ENCODE assay signal across 10 cellular contexts in genomic region chr3:188712257-188712924, GRCh38.
A peak's percentile ranks its signal among the peaks of the same experiment; 100 is the strongest.
DNase-seq lines count a peak whose midpoint lies in the region; ATAC-seq and TF ChIP-seq lines count a peak whose summit lies in the region.
"Had no signal": no experiment of that assay in that cellular context is flagged by ENCODE, and none has a peak within 500 bp of the region (broad histone marks: within the 10 kb centered on the region; RNA-seq: fewer than 3 reads in every experiment).

No MANE protein-coding gene starts in this region.

- ATAC-seq in HG02642 (IDR thresholded peaks at IDR 0.05; ENCODE audit: poor library complexity, unreplicated experiment) (no peak), GM19397 (IDR thresholded peaks at IDR 0.05; ENCODE audit: unreplicated experiment) (no peak), HG02981 (IDR thresholded peaks at IDR 0.05; ENCODE audit: unreplicated experiment) (no peak), GM18519 (IDR thresholded peaks at IDR 0.05; ENCODE audit: low FRiP score, unreplicated experiment) (no peak)

- no peak for TF ChIP-seq CTCF in OCI-LY3 (IDR thresholded peaks at IDR 0.05; ENCODE audit: low read depth, low read length)
- TF ChIP-seq CTCF in fibroblast of mammary gland (conservative IDR thresholded peaks at IDR 0.05; ENCODE audit: control insufficient read depth, insufficient read depth, low read depth, low read length), result no peak
- no peak for TF ChIP-seq CTCF in osteoblast (IDR thresholded peaks at IDR 0.05; ENCODE audit: extremely low read depth, low read depth, low read length)

- H3K79me2 ChIP-seq in OCI-LY3 (ENCODE audit: low read length) (no peaks in the 10 kb centered on the region), osteoblast (ENCODE audit: insufficient read depth, low read length) (peaks cover 6% of the 10 kb centered on the region)

- H3K4me2 ChIP-seq in OCI-LY3 (ENCODE audit: low read length) (no peak overlapping the region), osteoblast (ENCODE audit: insufficient read depth, low read length) (peak overlapping the region; percentile 49)

- H4K20me1 ChIP-seq in OCI-LY3 (ENCODE audit: insufficient read depth, low read length) (no peaks in the 10 kb centered on the region), osteoblast (ENCODE audit: insufficient read depth, low read length) (peaks cover 11% of the 10 kb centered on the region)

- no peak overlapping the region; the same call in 1 of the 2 replicates for H2AFZ ChIP-seq in OCI-LY3 (ENCODE audit: low read depth, low read length)
- no peak overlapping the region for H2AFZ ChIP-seq in osteoblast (ENCODE audit: low read length)

- H3K27ac ChIP-seq in OCI-LY3 (ENCODE audit: low read length) (0 out of 2 replicates have a peak overlapping the region, but pooled peaks have one; percentile 9), osteoblast (ENCODE audit: low read depth, low read length) (peak overlapping the region; percentile 76)

- H3K9me3 ChIP-seq in OCI-LY3 (ENCODE audit: insufficient read depth, low read length) (no peaks in the 10 kb centered on the region), osteoblast (ENCODE audit: low read depth, low read length) (no peaks in the 10 kb centered on the region)

- H3K36me3 ChIP-seq in OCI-LY3 (replicated peaks; ENCODE audit: low read depth, low read length) (no peaks in the 10 kb centered on the region), osteoblast (ENCODE audit: insufficient read depth, low read length) (peaks cover 4% of the 10 kb centered on the region)

- H3K4me3 ChIP-seq in OCI-LY3 (ENCODE audit: low read length) (no peak overlapping the region), fibroblast of mammary gland (ENCODE audit: control insufficient read depth, low read depth, low read length) (no peak overlapping the region), osteoblast (ENCODE audit: insufficient read depth, low read length) (no peak overlapping the region)

- no peak overlapping the region; the same call in 1 of the 2 replicates for H3K9ac ChIP-seq in OCI-LY3 (ENCODE audit: low read length)

- H3K27me3 ChIP-seq in OCI-LY3 (ENCODE audit: low read depth, low read length) (no peaks in the 10 kb centered on the region), osteoblast (ENCODE audit: insufficient read depth, low read length) (no peaks in the 10 kb centered on the region)

- H3K4me1 ChIP-seq in OCI-LY3 (ENCODE audit: low read length) (peaks cover 23% of the 10 kb centered on the region), osteoblast (ENCODE audit: insufficient read depth, low read length) (peaks cover 19% of the 10 kb centered on the region)

- peak; percentile 59 for DNase-seq in Daoy (ENCODE audit: low read depth)
- DNase-seq in fibroblast of mammary gland (ENCODE audit: low read depth), result peak; percentile 82
- no peak for DNase-seq in osteoblast (ENCODE audit: insufficient read length, low spot score, missing footprints)
- DNase-seq: activated CD4-positive, CD25-positive, alpha-beta regulatory T cell; NCI-H1436 treated with DMSO at 0.1 percent for 48 hours had no signal
